Comparison of ENCODE assay signal across 24 cellular contexts in genomic region chr5:54630738-54631369, GRCh38.
DNase-seq lines count a peak whose midpoint lies in the region; ATAC-seq, FAIRE-seq and TF ChIP-seq lines count a peak whose summit lies in the region.
"Had no signal": no experiment of that assay in that cellular context is flagged by ENCODE, and none has a peak within 500 bp of the region (broad histone marks: within the 10 kb centered on the region; RNA-seq: fewer than 3 reads in every experiment).

No MANE protein-coding gene starts in this region.

- H3K4me3 Mint-ChIP-seq in astrocyte (ENCODE audit: unreplicated experiment), result no peak overlapping the region
- H3K4me3 Mint-ChIP-seq: activated naive CD4-positive, alpha-beta T cell treated with anti-CD3 and anti-CD28 coated beads, Interleukin-2, amount 50 U/mL, for 24 hours; CD8-positive, alpha-beta memory T cell had no signal

- peak in 3 of 4 donors; percentile 40 to 56 (median 44) for ATAC-seq in psoas muscle
- ATAC-seq in HG03135 (IDR thresholded peaks at IDR 0.05; ENCODE audit: unreplicated experiment), result no peak

- H3K4me3 ChIP-seq in astrocyte (ENCODE audit: insufficient read depth, low read depth, low read length), result no peak overlapping the region
- no peak overlapping the region for H3K4me3 ChIP-seq in foreskin fibroblast (ENCODE audit: low read depth in 1 of 2, low read length in 2 of 2)
- no peak overlapping the region for H3K4me3 ChIP-seq in psoas muscle
- H3K4me3 ChIP-seq: MG63, sigmoid colon had no signal

- H3K9me3 Mint-ChIP-seq in astrocyte (ENCODE audit: unreplicated experiment), result peaks cover 10% of the 10 kb centered on the region
- H3K9me3 Mint-ChIP-seq: activated naive CD4-positive, alpha-beta T cell treated with anti-CD3 and anti-CD28 coated beads, Interleukin-2, amount 50 U/mL, for 24 hours had no signal

- peak; percentile 56 for DNase-seq in GM03348 (ENCODE audit: low spot score)
- peak; percentile 41 for DNase-seq in astrocyte (ENCODE audit: low read depth)
- DNase-seq in foreskin fibroblast, result peak; percentile 26 to 36
- DNase-seq in psoas muscle, result no peak
- no peak for DNase-seq in RKO (ENCODE audit: low spot score)
- no peak for DNase-seq in NOMO-1 (lab: John Stamatoyannopoulos, UW; ENCODE audit: unreplicated experiment in 2 of 2)
- DNase-seq: activated CD4-positive, alpha-beta T cell treated with anti-CD3 and anti-CD28 coated beads, Interleukin-2, amount 50 U/mL, for 1 hour; CD8-positive, alpha-beta memory T cell; DMS153; foreskin melanocyte; GDM1; HCEC 1CT; mesenchymal stem cell; MG63; NCI-H1417 treated with DMSO at 0.1 percent for 48 hours; NCI-H524 treated with DMSO at 0.1 percent for 48 hours; nucleus accumbens; sigmoid colon; T-helper 2 cell had no signal

- H3K4me1 ChIP-seq in astrocyte (ENCODE audit: insufficient read depth, low read length) (no peaks in the 10 kb centered on the region), psoas muscle (no peaks in the 10 kb centered on the region)

- H3K79me2 ChIP-seq in astrocyte (ENCODE audit: insufficient read depth, low read length), result no peaks in the 10 kb centered on the region

- no peaks in the 10 kb centered on the region for H3K27me3 ChIP-seq in astrocyte (ENCODE audit: insufficient read depth, low read length)
- H3K27me3 ChIP-seq in psoas muscle (ENCODE audit: insufficient read depth in 3 of 3, low read length in 2 of 3), result no peaks in the 10 kb centered on the region
- H3K27me3 ChIP-seq: MG63, sigmoid colon had no signal

- no peak overlapping the region for H3K9ac ChIP-seq in astrocyte (ENCODE audit: low read length)

- H3K9me3 ChIP-seq in astrocyte (ENCODE audit: insufficient read depth, low read depth, low read length) (no peaks in the 10 kb centered on the region), psoas muscle (no peaks in the 10 kb centered on the region)
- H3K9me3 ChIP-seq: MG63, sigmoid colon had no signal

- WGBS in psoas muscle, 3 donors, result 41 to 66% (median 42%) methylated on average over 5 of the region's 5 CpGs

- no peak overlapping the region for H3K4me2 ChIP-seq in astrocyte (ENCODE audit: low read length)

- no peak overlapping the region for H2AFZ ChIP-seq in astrocyte (ENCODE audit: low read depth, low read length)

- TF ChIP-seq CTCF in astrocyte (IDR thresholded peaks at IDR 0.05; ENCODE audit: insufficient read depth, low read depth, low read length) (no peak), foreskin fibroblast (IDR thresholded peaks at IDR 0.05; ENCODE audit: low read depth, low read length) (no peak), psoas muscle (IDR thresholded peaks at IDR 0.05) (no peak)

- no peak overlapping the region for H3K27ac Mint-ChIP-seq in astrocyte (ENCODE audit: unreplicated experiment)
- H3K27ac Mint-ChIP-seq: activated naive CD4-positive, alpha-beta T cell treated with anti-CD3 and anti-CD28 coated beads, Interleukin-2, amount 50 U/mL, for 24 hours; CD8-positive, alpha-beta memory T cell had no signal

- no peaks in the 10 kb centered on the region for H3K36me3 ChIP-seq in astrocyte (ENCODE audit: insufficient read depth, low read length)
- H3K36me3 ChIP-seq in psoas muscle (ENCODE audit: insufficient read depth in 1 of 2, low read depth in 1 of 2), result no peaks in the 10 kb centered on the region
- H3K36me3 ChIP-seq: MG63, sigmoid colon had no signal

- H3K4me1 Mint-ChIP-seq in astrocyte (ENCODE audit: low read depth, unreplicated experiment), result peaks cover 3% of the 10 kb centered on the region

- peak; percentile 87 for FAIRE-seq in astrocyte (lab: Jason Lieb, UNC)
- FAIRE-seq: colon, endometrium, RCC 7860 had no signal

- H3K27ac ChIP-seq in astrocyte (ENCODE audit: low read depth, low read length), result no peak overlapping the region
- H3K27ac ChIP-seq in psoas muscle, result no peak overlapping the region

- H3K27me3 Mint-ChIP-seq in astrocyte (ENCODE audit: low read depth, unreplicated experiment), result peaks cover 8% of the 10 kb centered on the region
- H3K27me3 Mint-ChIP-seq: activated naive CD4-positive, alpha-beta T cell treated with anti-CD3 and anti-CD28 coated beads, Interleukin-2, amount 50 U/mL, for 24 hours; CD8-positive, alpha-beta memory T cell had no signal

- peaks cover 2% of the 10 kb centered on the region for H3K36me3 Mint-ChIP-seq in astrocyte (ENCODE audit: low read depth, unreplicated experiment)

- no peaks in the 10 kb centered on the region for H4K20me1 ChIP-seq in astrocyte (ENCODE audit: insufficient read depth, low read length)

- intact Hi-C loops in psoas muscle (cut with DNase I), result no loop called here

Comparison
In these comparisons a context has a peak if more than half of its experiments do, and no peak if none do; other contexts are left out.
1. DNase-seq: peak in GM03348 (single experiment), astrocyte (single experiment) and foreskin fibroblast (2 of 2); none in psoas muscle (0 of 2), RKO (single experiment) and NOMO-1 (0 of 2).